Comparison of ENCODE assay signal across 8 cellular contexts in the genomic region with DNA sequence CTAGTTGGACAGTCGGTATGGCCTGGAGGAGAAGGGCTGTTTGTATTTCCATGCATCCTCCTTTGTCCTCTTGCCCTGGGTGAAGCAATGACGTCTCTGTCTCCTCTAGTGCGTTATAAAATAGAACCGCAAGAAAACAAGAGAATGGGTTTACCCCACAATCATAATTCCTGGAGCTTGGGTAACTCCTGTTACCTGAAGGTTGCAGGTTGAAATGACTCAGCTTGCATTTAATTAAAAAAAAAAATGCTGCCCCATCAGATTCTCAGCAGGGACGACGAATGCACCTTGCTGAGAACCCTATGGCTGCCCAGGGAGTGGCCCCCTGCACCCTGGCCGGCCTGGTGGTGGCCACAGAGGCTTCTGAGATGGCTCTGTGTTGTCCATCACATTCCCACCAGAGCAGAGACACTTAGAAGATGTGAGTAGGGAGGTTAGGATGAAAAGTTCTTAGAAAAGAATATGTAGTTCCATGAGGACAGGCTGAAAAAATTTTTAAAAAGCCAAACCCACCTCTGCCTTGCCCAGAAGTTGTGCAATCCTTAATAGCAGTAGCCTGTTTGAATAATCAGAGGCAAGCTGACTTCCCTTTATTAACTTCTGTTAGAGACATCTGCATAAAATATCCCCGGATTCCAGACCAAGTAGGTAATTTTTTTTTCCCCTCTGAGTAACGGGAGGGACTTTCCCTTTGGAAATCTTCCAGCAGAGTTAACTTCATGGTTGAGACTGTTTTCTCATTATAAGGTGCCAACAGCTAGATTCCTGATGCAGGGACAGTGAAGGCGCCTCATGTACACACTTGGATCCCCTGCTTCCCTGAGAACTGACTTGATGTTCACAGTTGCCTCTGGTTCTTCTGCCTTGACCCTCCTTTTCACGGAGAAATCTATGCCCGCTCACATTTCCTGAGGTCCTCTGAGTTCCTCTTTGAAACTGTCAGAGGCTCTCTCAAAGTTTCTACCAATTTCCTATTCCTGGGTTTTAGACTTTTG.
DNase-seq lines count a peak whose midpoint lies in the region; ATAC-seq, FAIRE-seq and TF ChIP-seq lines count a peak whose summit lies in the region.

No MANE protein-coding gene starts in this region.

- no peak for TF ChIP-seq CTCF in natural killer cell (IDR thresholded peaks at IDR 0.05)

- intact Hi-C loops in natural killer cell (cut with micrococcal nuclease) = no loop called here

- no peaks in the 10 kb centered on the region for H3K36me3 Mint-ChIP-seq in natural killer cell

- H3K27me3 Mint-ChIP-seq in natural killer cell (ENCODE audit: low read depth in 2 of 2) = no peaks in the 10 kb centered on the region

- ATAC-seq in SK-N-SH treated with all-trans-retinoic acid at 6 μM for 48 hours = peak; percentile 72
- ATAC-seq in natural killer cell = no peak
- no peak for ATAC-seq in HG03097 (IDR thresholded peaks at IDR 0.05; ENCODE audit: low FRiP score, unreplicated experiment)
- ATAC-seq in GM18520 (IDR thresholded peaks at IDR 0.05; ENCODE audit: unreplicated experiment) = no peak
- ATAC-seq in GM19455 (IDR thresholded peaks at IDR 0.05; ENCODE audit: unreplicated experiment) = no peak

- peaks cover 90 to 91% of the 10 kb centered on the region in 2 donors for H3K4me1 Mint-ChIP-seq in natural killer cell

- H3K4me3 Mint-ChIP-seq in natural killer cell = peak overlapping the region; percentile 84

- peak overlapping the region; percentile 92 to 97 for H3K27ac Mint-ChIP-seq in natural killer cell

- peaks cover 0 to 4% of the 10 kb centered on the region in 2 donors for H3K9me3 Mint-ChIP-seq in natural killer cell

- DNase-seq in GM12891 (ENCODE audit: insufficient read length, low spot score) (no peak), epidermal melanocyte (ENCODE audit: insufficient read length, low spot score) (peak; percentile 31), natural killer cell (no peak), GOT3 (lab: John Stamatoyannopoulos, UW) (no peak)

- no peak for TF ChIP-seq POLR2A in GM12891 (IDR thresholded peaks at IDR 0.05; ENCODE audit: low read depth, low read length)

- no peak for FAIRE-seq in GM12891 (lab: Jason Lieb, UNC)

TF ChIP-seq in GM12891, 5 proteins besides CTCF, POLR2A, EP300 and RAD21:
- TF ChIP-seq POU2F2 (IDR thresholded peaks at IDR 0.05; ENCODE audit: low read depth, low read length) (peak; percentile 53; the same call in 1 of the 2 replicates), POLR2AphosphoS5 (IDR thresholded peaks at IDR 0.05; ENCODE audit: low read depth, low read length) (peak; percentile 26; the same call in 1 of the 2 replicates), SPI1 (IDR thresholded peaks at IDR 0.05; ENCODE audit: low read depth, low read length) (peak; percentile 47; the same call in 1 of the 2 replicates), PAX5 (IDR thresholded peaks at IDR 0.05; ENCODE audit: insufficient read depth, low read length, severe bottlenecking) (no peak), TAF1 (IDR thresholded peaks at IDR 0.05; ENCODE audit: low read depth, low read length) (0 out of 2 replicates have a peak, but pooled peaks have one; percentile 3)

TF ChIP-seq in SK-N-SH treated with all-trans-retinoic acid at 6 μM for 48 hours, 23 proteins besides CTCF, POLR2A, EP300 and RAD21:
- TF ChIP-seq ARNTL (CRISPR knock-in tag; IDR thresholded peaks at IDR 0.05; ENCODE audit: borderline replicate concordance, low read depth) = no peak
- TF ChIP-seq TCF4 (CRISPR knock-in tag; IDR thresholded peaks at IDR 0.05; ENCODE audit: borderline replicate concordance) = no peak
- TF ChIP-seq ZNF70 (CRISPR knock-in tag; IDR thresholded peaks at IDR 0.05) = no peak
- peak; percentile 73 for TF ChIP-seq ISL1 (CRISPR knock-in tag; IDR thresholded peaks at IDR 0.05)
